28 cellular contexts compared by ENCODE assay signal in genomic region chr12:123984903-123985302, GRCh38. TPM values are rescaled to one million over a fixed set of nuclear protein-coding genes. Genes with fewer than 3 reads are reported as not detected.
A peak's percentile ranks its signal among the peaks of the same experiment; 100 is the strongest.
DNase-seq lines count a peak whose midpoint lies in the region; ATAC-seq and TF ChIP-seq lines count a peak whose summit lies in the region.
"Had no signal": no experiment of that assay in that cellular context is flagged by ENCODE, and none has a peak within 500 bp of the region (broad histone marks: within the 10 kb centered on the region; RNA-seq: fewer than 3 reads in every experiment).

No MANE protein-coding gene starts in this region.

- H3K27ac Mint-ChIP-seq in activated naive CD8-positive, alpha-beta T cell, result peak overlapping the region; percentile 11
- H3K27ac Mint-ChIP-seq in activated naive CD8-positive, alpha-beta T cell treated with anti-CD3 and anti-CD28 coated beads, Interleukin-2, amount 50 U/mL, for 24 hours, result no peak overlapping the region
- H3K27ac Mint-ChIP-seq in brain (peak overlapping the region; percentile 10 to 70 (median 16)), immature natural killer cell (no peak overlapping the region)
- H3K27ac Mint-ChIP-seq in stimulated activated effector memory CD8-positive, alpha-beta T cell treated with anti-CD3 and anti-CD28 coated beads, Interleukin-12 subunit alpha, Interleukin-12 subunit beta, amount 100 ng/mL, for 72 hours, result peak overlapping the region; percentile 8
- H3K27ac Mint-ChIP-seq: activated CD4-positive, alpha-beta memory T cell treated with anti-CD3 and anti-CD28 coated beads for 36 hours; activated T-cell treated with anti-CD3 and anti-CD28 coated beads, Interleukin-2, amount 50 U/mL, for 72 hours; HFFc6; T-helper 2 cell treated with Interferon-gamma antibody and Interleukin-4, amounts not matched to agents 5 μg/mL and 100 μg/mL, for 36 hours had no signal

- ATAC-seq in activated naive CD8-positive, alpha-beta T cell treated with anti-CD3 and anti-CD28 coated beads, Interleukin-2, amount 50 U/mL, for 24 hours, result no peak
- ATAC-seq in GM21529 (IDR thresholded peaks at IDR 0.05; ENCODE audit: unreplicated experiment), result peak; percentile 48
- no peak for ATAC-seq in stimulated activated effector memory CD8-positive, alpha-beta T cell treated with anti-CD3 and anti-CD28 coated beads, Interleukin-12 subunit alpha, Interleukin-12 subunit beta, amount 100 ng/mL, for 72 hours
- ATAC-seq: activated T-cell treated with anti-CD3 and anti-CD28 coated beads, Interleukin-2, amount 50 U/mL, for 72 hours had no signal

- no peaks in the 10 kb centered on the region for H3K9me3 Mint-ChIP-seq in activated naive CD8-positive, alpha-beta T cell (ENCODE audit: low read depth)
- no peaks in the 10 kb centered on the region for H3K9me3 Mint-ChIP-seq in activated naive CD8-positive, alpha-beta T cell treated with anti-CD3 and anti-CD28 coated beads, Interleukin-2, amount 50 U/mL, for 24 hours
- H3K9me3 Mint-ChIP-seq in brain (no peaks in the 10 kb centered on the region), immature natural killer cell (no peaks in the 10 kb centered on the region)
- H3K9me3 Mint-ChIP-seq in stimulated activated effector memory CD8-positive, alpha-beta T cell treated with anti-CD3 and anti-CD28 coated beads, Interleukin-12 subunit alpha, Interleukin-12 subunit beta, amount 100 ng/mL, for 72 hours, result no peaks in the 10 kb centered on the region
- H3K9me3 Mint-ChIP-seq: activated CD4-positive, alpha-beta memory T cell treated with anti-CD3 and anti-CD28 coated beads for 36 hours; activated T-cell treated with anti-CD3 and anti-CD28 coated beads, Interleukin-2, amount 50 U/mL, for 72 hours; HFFc6; T-helper 2 cell treated with Interferon-gamma antibody and Interleukin-4, amounts not matched to agents 5 μg/mL and 100 μg/mL, for 36 hours had no signal

- no peak overlapping the region for H3K4me3 Mint-ChIP-seq in activated naive CD8-positive, alpha-beta T cell
- H3K4me3 Mint-ChIP-seq in activated naive CD8-positive, alpha-beta T cell treated with anti-CD3 and anti-CD28 coated beads, Interleukin-2, amount 50 U/mL, for 24 hours, result no peak overlapping the region
- H3K4me3 Mint-ChIP-seq in brain (no peak overlapping the region), immature natural killer cell (no peak overlapping the region)
- no peak overlapping the region for H3K4me3 Mint-ChIP-seq in stimulated activated effector memory CD8-positive, alpha-beta T cell treated with anti-CD3 and anti-CD28 coated beads, Interleukin-12 subunit alpha, Interleukin-12 subunit beta, amount 100 ng/mL, for 72 hours
- H3K4me3 Mint-ChIP-seq: activated CD4-positive, alpha-beta memory T cell treated with anti-CD3 and anti-CD28 coated beads for 36 hours; activated T-cell treated with anti-CD3 and anti-CD28 coated beads, Interleukin-2, amount 50 U/mL, for 72 hours; HFFc6; T-helper 2 cell treated with Interferon-gamma antibody and Interleukin-4, amounts not matched to agents 5 μg/mL and 100 μg/mL, for 36 hours had no signal

- DNase-seq in activated naive CD8-positive, alpha-beta T cell treated with anti-CD3 and anti-CD28 coated beads, Interleukin-2, amount 50 U/mL, for 24 hours, result no peak
- peak in 1 of 2 donors; percentile 13 for DNase-seq in stimulated activated effector memory CD8-positive, alpha-beta T cell treated with anti-CD3 and anti-CD28 coated beads, Interleukin-12 subunit alpha, Interleukin-12 subunit beta, amount 100 ng/mL, for 72 hours (ENCODE audit: low spot score in 2 of 2)
- DNase-seq in immature natural killer cell, result no peak
- DNase-seq in NCI-H2107 (lab: John Stamatoyannopoulos, UW), result no peak
- no peak for DNase-seq in NCI-H1048 (lab: John Stamatoyannopoulos, UW)
- DNase-seq: activated CD4-positive, alpha-beta memory T cell treated with anti-CD3 and anti-CD28 coated beads for 36 hours; activated CD4-positive, CD25-positive, alpha-beta regulatory T cell treated with anti-CD3 and anti-CD28 coated beads, Interleukin-2, amount 50 U/mL, for 72 hours; activated naive CD4-positive, alpha-beta T cell treated with Interleukin-2 at 50 U/mL for 16 hours; activated T-cell treated with anti-CD3 and anti-CD28 coated beads, Interleukin-2, amount 50 U/mL, for 72 hours; amniotic stem cell; brain microvascular endothelial cell; DMS153; GOT3; HFFc6; hypothalamus; MG63; NCI-H1105 treated with DMSO at 0.1 percent for 48 hours; NCI-H1930; NCI-H510A treated with DMSO at 0.1 percent for 48 hours; PC-9; SHP77; spleen; stimulated activated CD4-positive, alpha-beta T cell treated with anti-CD3 and anti-CD28 coated beads, Interleukin-2, amount 100 ng/mL, for 24 hours; transverse colon had no signal

- peaks cover 17% of the 10 kb centered on the region for H3K36me3 Mint-ChIP-seq in activated naive CD8-positive, alpha-beta T cell
- H3K36me3 Mint-ChIP-seq in activated naive CD8-positive, alpha-beta T cell treated with anti-CD3 and anti-CD28 coated beads, Interleukin-2, amount 50 U/mL, for 24 hours (ENCODE audit: low read depth), result peaks cover 18% of the 10 kb centered on the region
- H3K36me3 Mint-ChIP-seq in brain, result peaks cover 28% of the 10 kb centered on the region
- peaks cover 34% of the 10 kb centered on the region for H3K36me3 Mint-ChIP-seq in stimulated activated effector memory CD8-positive, alpha-beta T cell treated with anti-CD3 and anti-CD28 coated beads, Interleukin-12 subunit alpha, Interleukin-12 subunit beta, amount 100 ng/mL, for 72 hours
- H3K36me3 Mint-ChIP-seq in immature natural killer cell, result peaks cover 8 to 20% (median 11%) of the 10 kb centered on the region in 3 donors

- H3K27me3 Mint-ChIP-seq in activated naive CD8-positive, alpha-beta T cell, result no peaks in the 10 kb centered on the region
- no peaks in the 10 kb centered on the region for H3K27me3 Mint-ChIP-seq in activated naive CD8-positive, alpha-beta T cell treated with anti-CD3 and anti-CD28 coated beads, Interleukin-2, amount 50 U/mL, for 24 hours
- H3K27me3 Mint-ChIP-seq in brain (no peaks in the 10 kb centered on the region), immature natural killer cell (ENCODE audit: low read depth in 3 of 3) (peaks cover 0 to 2% (median 0%) of the 10 kb centered on the region in 3 donors)
- H3K27me3 Mint-ChIP-seq: activated CD4-positive, alpha-beta memory T cell treated with anti-CD3 and anti-CD28 coated beads for 36 hours had no signal

- no peak for TF ChIP-seq CTCF in brain (conservative IDR thresholded peaks at IDR 0.05)

- H3K4me1 Mint-ChIP-seq in activated naive CD8-positive, alpha-beta T cell (ENCODE audit: low read depth), result peaks cover 24% of the 10 kb centered on the region
- peaks cover 22% of the 10 kb centered on the region for H3K4me1 Mint-ChIP-seq in activated naive CD8-positive, alpha-beta T cell treated with anti-CD3 and anti-CD28 coated beads, Interleukin-2, amount 50 U/mL, for 24 hours
- H3K4me1 Mint-ChIP-seq in brain (peaks cover 85% of the 10 kb centered on the region), immature natural killer cell (peaks cover 14 to 22% of the 10 kb centered on the region in 2 donors)
- peaks cover 51% of the 10 kb centered on the region for H3K4me1 Mint-ChIP-seq in stimulated activated effector memory CD8-positive, alpha-beta T cell treated with anti-CD3 and anti-CD28 coated beads, Interleukin-12 subunit alpha, Interleukin-12 subunit beta, amount 100 ng/mL, for 72 hours

RNA-seq across cellular contexts. Expression of gene ZNF664, which starts 11.9 kb away (rescaled TPM):
- polyA plus RNA-seq in brain (ENCODE audit: insufficient read depth, low read depth, low replicate concordance) (85.9 TPM), immature natural killer cell (10 to 100 TPM in 1 of 3 donors, 1 to 10 TPM in 2; 2.1 to 12.9 (median 8.2) TPM)

RNA-seq across cellular contexts. Expression of gene CCDC92, which starts 12.3 kb away (rescaled TPM):
- polyA plus RNA-seq in brain (ENCODE audit: insufficient read depth, low read depth, low replicate concordance) (84.2 TPM), immature natural killer cell (10 to 100 TPM; 24.6 to 44.9 (median 25.1) TPM)

Comparison
In these comparisons a context has a peak if more than half of its experiments do, and no peak if none do; other contexts are left out.
1. H3K27ac Mint-ChIP-seq: peak in activated naive CD8-positive, alpha-beta T cell (single experiment), brain (5 of 5) and stimulated activated effector memory CD8-positive, alpha-beta T cell treated with anti-CD3 and anti-CD28 coated beads, Interleukin-12 subunit alpha, Interleukin-12 subunit beta, amount 100 ng/mL, for 72 hours (single experiment); none in activated naive CD8-positive, alpha-beta T cell treated with anti-CD3 and anti-CD28 coated beads, Interleukin-2, amount 50 U/mL, for 24 hours (single experiment) and immature natural killer cell (0 of 6).